In the genomic region with DNA sequence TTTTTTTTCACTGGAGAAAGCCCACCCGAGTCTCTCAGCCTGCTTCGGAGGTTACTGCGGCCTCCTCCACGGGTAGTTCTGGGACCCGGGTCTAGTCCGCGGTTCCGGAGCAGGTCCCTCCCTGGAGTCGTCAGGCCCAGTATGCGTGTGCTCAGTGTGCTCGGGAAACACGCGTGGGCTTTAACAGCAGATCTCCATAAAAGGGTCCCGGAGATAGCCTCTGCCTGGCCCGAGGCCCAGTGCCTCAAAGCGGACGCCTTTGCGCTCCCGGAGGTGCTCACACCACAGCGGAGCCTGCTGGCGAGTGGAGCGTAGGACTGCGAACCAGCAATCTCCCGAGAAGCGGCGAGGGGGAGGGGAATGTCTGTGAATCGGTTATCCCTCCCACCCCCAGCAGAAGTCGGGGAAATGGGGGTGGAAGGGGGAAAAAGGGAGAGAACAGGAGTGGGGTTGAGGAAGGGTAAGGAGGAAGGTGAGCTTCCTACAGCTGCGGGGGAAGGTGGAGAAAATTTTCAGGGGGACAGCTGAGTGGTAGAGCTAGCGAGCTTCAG, we compare ENCODE assay signal across 8 cellular contexts. TPM values are rescaled to one million over a fixed set of nuclear protein-coding genes. Genes with fewer than 3 reads are reported as not detected.
DNase-seq lines count a peak whose midpoint lies in the region; ATAC-seq, FAIRE-seq and TF ChIP-seq lines count a peak whose summit lies in the region.

No MANE protein-coding gene starts in this region.

- peak overlapping the region; percentile 10 to 24 for H3K4me3 ChIP-seq in kidney (ENCODE audit: low read length in 2 of 2)

- no peak overlapping the region for H3K27ac ChIP-seq in kidney (ENCODE audit: low read depth in 2 of 2, low read length in 2 of 2)

- ATAC-seq in GM21717 (IDR thresholded peaks at IDR 0.05; ENCODE audit: unreplicated experiment) = peak; percentile 88

- intact Hi-C loops in kidney (cut with DNase I) = no loop called here

- peaks cover 5 to 9% of the 10 kb centered on the region in 2 donors for H3K4me1 ChIP-seq in kidney (ENCODE audit: control insufficient read depth in 1 of 2, insufficient read depth in 1 of 2, low read depth in 1 of 2, low read length in 2 of 2)

- no peak overlapping the region for H3K9ac ChIP-seq in kidney (ENCODE audit: low read length in 2 of 2)

- peaks cover 0 to 5% of the 10 kb centered on the region in 2 donors for H3K9me3 ChIP-seq in kidney (ENCODE audit: control insufficient read depth in 1 of 2, low read length in 2 of 2)

- no peaks in the 10 kb centered on the region for H3K36me3 ChIP-seq in kidney (ENCODE audit: control insufficient read depth in 1 of 2, insufficient read depth in 2 of 2, low read length in 2 of 2)

- no peak for FAIRE-seq in kidney (lab: Jason Lieb, UNC)

- peak; percentile 84 for DNase-seq in GM10266 (ENCODE audit: extremely low spot score)
- DNase-seq in KG1 (lab: John Stamatoyannopoulos, UW) = peak; percentile 23
- DNase-seq in astrocyte of the hippocampus (ENCODE audit: low read depth, low spot score) = peak; percentile 91
- DNase-seq in kidney = peak; percentile 80
- peak in 2 of 3 donors; percentile 13 to 30 for DNase-seq in stimulated activated CD4-positive, alpha-beta T cell treated with anti-CD3 and anti-CD28 coated beads, TNF-alpha, amount 100 ng/mL, for 48 hours (ENCODE audit: low read depth in 3 of 3)
- no peak for DNase-seq in inferior parietal cortex (ENCODE audit: extremely low spot score)
- no peak for DNase-seq in activated gamma-delta T cell treated with Interleukin-2 at 50 U/mL for 16 hours

- TF ChIP-seq CTCF in GM10266 (IDR thresholded peaks at IDR 0.05; ENCODE audit: control insufficient read depth, insufficient read depth, low read depth, missing control alignments) (peak; percentile 60), kidney (IDR thresholded peaks at IDR 0.05; ENCODE audit: borderline replicate concordance, extremely low read depth, insufficient read depth) (no peak)

RNA-seq across cellular contexts. Expression of a gene that starts 28.7 kb away (rescaled TPM):
- total RNA-seq in kidney = 4.1 TPM
- not detected for polyA plus RNA-seq in kidney (ENCODE audit: insufficient read depth, low read depth, low replicate concordance)

RNA-seq across cellular contexts. Expression of a gene that starts 29.1 kb away (rescaled TPM):
- total RNA-seq in kidney = 0.82 TPM
- not detected for polyA plus RNA-seq in kidney (ENCODE audit: insufficient read depth, low read depth, low replicate concordance)

RNA-seq across cellular contexts. Expression of a gene that starts 43.6 kb away (rescaled TPM):
- total RNA-seq in kidney = 1.8 TPM
- 0.30 TPM for polyA plus RNA-seq in kidney (ENCODE audit: insufficient read depth, low read depth, low replicate concordance)

Comparison
In these comparisons a context has a peak if more than half of its experiments do, and no peak if none do; other contexts are left out.
1. DNase-seq: peak in GM10266 (single experiment), KG1 (single experiment), astrocyte of the hippocampus (single experiment), kidney (single experiment) and stimulated activated CD4-positive, alpha-beta T cell treated with anti-CD3 and anti-CD28 coated beads, TNF-alpha, amount 100 ng/mL, for 48 hours (2 of 3); none in inferior parietal cortex (single experiment) and activated gamma-delta T cell treated with Interleukin-2 at 50 U/mL for 16 hours (single experiment).